2 cellular contexts compared by ENCODE assay signal in genomic region chr5:169637085-169637855, GRCh38.
TF ChIP-seq lines count a peak whose summit lies in the region.

Gene DOCK2 (plus strand): TSS chr5:169637275. CDS start chr5:169637327, 52 bp downstream.

TF ChIP-seq in liver, 16 proteins besides CTCF, POLR2A, EP300 and RAD21 (continued from another document):
- TF ChIP-seq MAX (IDR thresholded peaks at IDR 0.05) (no peak), JUND (IDR thresholded peaks at IDR 0.05) (no peak)

TF ChIP-seq in HepG2, 621 proteins besides CTCF, POLR2A, EP300 and RAD21 (continued from another document):
- TF ChIP-seq SNAPC4 (CRISPR knock-in tag; IDR thresholded peaks at IDR 0.05) (no peak), TMF1 (CRISPR knock-in tag; IDR thresholded peaks at IDR 0.05; ENCODE audit: low read depth) (no peak)
